In genomic region chr10:119815671-119816070, GRCh38 we compare ENCODE assay signal across 17 cellular contexts.
"Had no signal": no experiment of that assay in that cellular context is flagged by ENCODE, and none has a peak within 500 bp of the region (broad histone marks: within the 10 kb centered on the region; RNA-seq: fewer than 3 reads in every experiment).

No MANE protein-coding gene starts in this region.

- H3K27ac ChIP-seq: coronary artery, heart left ventricle, pancreas had no signal

- H3K9me3 Mint-ChIP-seq: nephron had no signal

- H3K27me3 Mint-ChIP-seq: progenitor cell of endocrine pancreas had no signal

- H3K36me3 ChIP-seq: pancreas had no signal

- H3K4me3 Mint-ChIP-seq: nephron had no signal

- H3K4me3 ChIP-seq: coronary artery, heart left ventricle, mucosa of descending colon, pancreas had no signal

- H3K9me3 ChIP-seq: heart left ventricle, mucosa of descending colon, pancreas had no signal

- ATAC-seq: heart left ventricle, left lobe of liver, mucosa of descending colon, pancreas, right cardiac atrium had no signal

- DNase-seq: effector CD4-positive, alpha-beta T cell; heart left ventricle; hippocampal formation; kidney glomerular epithelial cell; mammary epithelial cell; mucosa of descending colon; occipital lobe; pancreas; right cardiac atrium; small intestine; stimulated activated CD4-positive, alpha-beta T cell treated with anti-CD3 and anti-CD28 coated beads, Interleukin-12 subunit alpha, Interleukin-12 subunit beta, amount 100 ng/mL, for 4 hours; stimulated activated naive CD4-positive, alpha-beta T cell treated with Interleukin-2 at 50 U/mL for 16 hours; trophoblast cell had no signal

- H3K27ac Mint-ChIP-seq: nephron, progenitor cell of endocrine pancreas had no signal

- H3K27me3 ChIP-seq: heart left ventricle, pancreas had no signal
